In the genomic region with DNA sequence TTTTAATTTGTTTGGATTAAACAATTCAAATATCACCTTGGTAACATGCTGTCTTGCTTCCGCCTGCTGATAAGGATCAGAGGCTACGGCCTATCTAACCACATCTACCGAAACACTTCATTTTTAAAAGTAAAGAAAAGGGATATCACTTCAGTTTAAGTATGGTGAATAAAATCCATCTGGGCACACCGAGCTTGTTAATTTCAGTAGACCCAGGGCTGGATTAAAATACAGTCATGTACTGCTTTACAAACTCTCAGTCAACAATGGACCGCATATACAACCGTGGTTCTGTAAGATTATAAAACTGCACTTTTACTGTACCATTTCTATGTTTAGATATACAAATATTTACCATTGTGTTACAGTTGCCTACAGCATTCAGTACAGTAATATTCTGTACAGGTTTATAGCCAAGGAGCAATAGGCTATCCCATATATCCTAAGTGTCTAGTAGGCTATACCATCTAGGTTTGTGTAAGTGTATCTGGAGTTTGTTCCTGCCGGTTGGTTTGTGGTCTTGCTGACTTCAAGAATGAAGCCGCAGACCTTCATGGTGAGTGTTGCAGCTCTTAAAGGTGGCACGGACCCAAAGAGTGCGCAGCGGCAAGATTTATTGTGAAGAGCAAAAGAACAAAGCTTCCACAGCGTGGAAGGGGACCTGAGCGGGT, we compare ENCODE assay signal across 11 cellular contexts. TPM values are rescaled to one million over a fixed set of nuclear protein-coding genes. Genes with fewer than 3 reads are reported as not detected.
DNase-seq lines count a peak whose midpoint lies in the region; TF ChIP-seq lines count a peak whose summit lies in the region.
"Had no signal": no experiment of that assay in that cellular context is flagged by ENCODE, and none has a peak within 500 bp of the region (broad histone marks: within the 10 kb centered on the region; RNA-seq: fewer than 3 reads in every experiment).

No MANE protein-coding gene starts in this region.

- no peak overlapping the region for H2BK12ac ChIP-seq in trophoblast cell (ENCODE audit: low read length)

- no peaks in the 10 kb centered on the region for H3K9me3 Mint-ChIP-seq in Calu3 (ENCODE audit: low read depth, unreplicated experiment)

- no peak overlapping the region for H2BK120ac ChIP-seq in trophoblast cell (ENCODE audit: insufficient read depth, low read length, poor library complexity)

- H3K18ac ChIP-seq in trophoblast cell (ENCODE audit: low read length), result peak overlapping the region; percentile 48

- H3K4ac ChIP-seq in trophoblast cell (ENCODE audit: low read depth, low read length), result no peak overlapping the region

- no peak overlapping the region for H3K4me2 ChIP-seq in trophoblast cell (ENCODE audit: low read length)

- H3K27ac ChIP-seq in 22Rv1, result peak overlapping the region; percentile 25
- no peak overlapping the region for H3K27ac ChIP-seq in trophoblast cell (ENCODE audit: low read depth, low read length)
- H3K27ac ChIP-seq: testis had no signal

- no peaks in the 10 kb centered on the region for H3K36me3 Mint-ChIP-seq in Calu3 (ENCODE audit: insufficient read depth, unreplicated experiment)

- WGBS in trophoblast cell (ENCODE audit: extremely low coverage, insufficient coverage, insufficient read length), result no CpG with 5 or more reads among the region's 13 CpGs

- H3K9me3 ChIP-seq in trophoblast cell (ENCODE audit: insufficient read depth, low read depth, low read length), result no peaks in the 10 kb centered on the region
- H3K9me3 ChIP-seq: testis had no signal

- H3K27me3 ChIP-seq in trophoblast cell (ENCODE audit: insufficient read depth, low read length), result no peaks in the 10 kb centered on the region
- H3K27me3 ChIP-seq: testis had no signal

- no peak overlapping the region for H4K8ac ChIP-seq in trophoblast cell (ENCODE audit: low read depth, low read length)

- CTCF ChIA-PET in Calu3 (lab: Charles Lee), result no interaction called here

- no peak overlapping the region for H2BK5ac ChIP-seq in trophoblast cell (ENCODE audit: low read depth, low read length, poor library complexity)

- TF ChIP-seq CTCF in 22Rv1 (IDR thresholded peaks at IDR 0.05) (no peak), Calu3 (IDR thresholded peaks at IDR 0.05; ENCODE audit: unreplicated experiment) (no peak)

- H3K27ac Mint-ChIP-seq in Calu3 (ENCODE audit: unreplicated experiment), result no peak overlapping the region

- peaks cover 2 to 3% of the 10 kb centered on the region in 2 experiments for H3K36me3 ChIP-seq in trophoblast cell (ENCODE audit: control insufficient read depth in 1 of 2, insufficient read depth in 2 of 2, low read length in 2 of 2)

- H2AFZ ChIP-seq in trophoblast cell (ENCODE audit: insufficient read depth, low read length, poor library complexity), result no peak overlapping the region

- H2AK5ac ChIP-seq in trophoblast cell (ENCODE audit: low read length), result no peak overlapping the region

- no TSS peak for BruUV-seq in Calu3 (replicated peaks; lab: Mats Ljungman, UMichigan)

- intact Hi-C loops in Calu3 (cut with micrococcal nuclease; ENCODE audit: unreplicated experiment), result no loop called here

- peaks cover 18 to 27% of the 10 kb centered on the region in 2 experiments for H3K4me1 ChIP-seq in trophoblast cell (ENCODE audit: control insufficient read depth in 1 of 2, insufficient read depth in 2 of 2, low read length in 2 of 2)

- peaks cover 13% of the 10 kb centered on the region for H3K79me2 ChIP-seq in trophoblast cell (ENCODE audit: control insufficient read depth, insufficient read depth, low read length, poor library complexity)

- DNase-seq in activated CD4-positive, alpha-beta T cell treated with anti-CD3 and anti-CD28 coated beads for 4 hours, result peak; percentile 39 to 42
- DNase-seq in activated naive CD4-positive, alpha-beta T cell treated with Interleukin-2 at 50 U/mL for 16 hours, result peak; percentile 60
- DNase-seq in trophoblast cell, result no peak
- DNase-seq in mucosa of gallbladder (ENCODE audit: low spot score), result no peak
- DNase-seq in NCI-H748 treated with DMSO at 0.1 percent for 48 hours (lab: John Stamatoyannopoulos, UW), result no peak
- no peak for DNase-seq in SW 1271 (lab: John Stamatoyannopoulos, UW)
- DNase-seq in Calu3, result no peak
- DNase-seq: MM.1S, posterior cingulate gyrus, testis had no signal

- H4K12ac ChIP-seq in trophoblast cell (ENCODE audit: low read depth, low read length), result no peak overlapping the region

- H3K4me3 Mint-ChIP-seq in Calu3 (ENCODE audit: low read depth, unreplicated experiment), result no peak overlapping the region

- no peaks in the 10 kb centered on the region for H3K27me3 Mint-ChIP-seq in Calu3 (ENCODE audit: unreplicated experiment)

- H3K4me1 Mint-ChIP-seq in Calu3 (ENCODE audit: low read depth, unreplicated experiment), result peaks cover 13% of the 10 kb centered on the region

- no peak overlapping the region for H4K91ac ChIP-seq in trophoblast cell (ENCODE audit: low read depth, low read length)

- no peak overlapping the region for H3K9ac ChIP-seq in trophoblast cell (ENCODE audit: low read length)

- no peak overlapping the region for H3K23ac ChIP-seq in trophoblast cell (ENCODE audit: low read length)

- H3K14ac ChIP-seq in trophoblast cell (ENCODE audit: low read length), result no peak overlapping the region

- H3K79me1 ChIP-seq in trophoblast cell (ENCODE audit: low read length), result peaks cover 11% of the 10 kb centered on the region

- no peak overlapping the region for H3K4me3 ChIP-seq in trophoblast cell (ENCODE audit: low read depth, low read length)
- H3K4me3 ChIP-seq: testis had no signal

RNA-seq across cellular contexts. Expression of gene SEPTIN11, which starts 40.0 kb away (rescaled TPM):
- 151 and 154 TPM in 2 replicates for polyA plus RNA-seq in trophoblast cell (2013)
- 64.0 TPM for total RNA-seq in mucosa of gallbladder
- total RNA-seq in Calu3 (2022), result 50.2 and 56.2 TPM in 2 replicates

Comparison
In these comparisons a context has a peak if more than half of its experiments do, and no peak if none do; other contexts are left out.
1. DNase-seq: peak in activated CD4-positive, alpha-beta T cell treated with anti-CD3 and anti-CD28 coated beads for 4 hours (2 of 2) and activated naive CD4-positive, alpha-beta T cell treated with Interleukin-2 at 50 U/mL for 16 hours (single experiment); none in trophoblast cell (0 of 2), mucosa of gallbladder (single experiment), NCI-H748 treated with DMSO at 0.1 percent for 48 hours (single experiment), SW 1271 (0 of 2) and Calu3 (single experiment).